8 cellular contexts compared by ENCODE assay signal in genomic region chr15:56732881-56733130, GRCh38. TPM values are rescaled to one million over a fixed set of nuclear protein-coding genes. Genes with fewer than 3 reads are reported as not detected.
DNase-seq lines count a peak whose midpoint lies in the region; ATAC-seq and TF ChIP-seq lines count a peak whose summit lies in the region.

No MANE protein-coding gene starts in this region.

- no peak for TF ChIP-seq CTCF in AG04450 (IDR thresholded peaks at IDR 0.05; ENCODE audit: low read depth, low read length)
- no peak for TF ChIP-seq CTCF in right lobe of liver (IDR thresholded peaks at IDR 0.05)
- no peak for TF ChIP-seq CTCF in tibial nerve (IDR thresholded peaks at IDR 0.05)

- peak; percentile 25 for ATAC-seq in HG02840 (IDR thresholded peaks at IDR 0.05; ENCODE audit: low FRiP score, unreplicated experiment)
- ATAC-seq in right lobe of liver, result no peak
- no peak for ATAC-seq in GM21619 (IDR thresholded peaks at IDR 0.05; ENCODE audit: unreplicated experiment)

- H3K27ac ChIP-seq in AG04450 (ENCODE audit: low read depth, low read length), result peak overlapping the region; percentile 88
- peak overlapping the region; percentile 95 for H3K27ac ChIP-seq in angular gyrus (ENCODE audit: low read depth, low read length)
- H3K27ac ChIP-seq in right lobe of liver, result peak overlapping the region; percentile 95 to 98 (median 97)
- H3K27ac ChIP-seq in tibial nerve, result peak overlapping the region; percentile 93 to 100 (median 96)

- POLR2A ChIA-PET in AG04450 (lab: Yijun Ruan, JAX), result interaction anchor here (1.2 kb wide), 1 partner anchor 99 kb away, joined by 3 read pairs; no protein-coding TSS in a partner anchor

- WGBS in right lobe of liver (ENCODE audit: insufficient coverage, low coverage, low lambda C conversion rate, missing lambda C conversion rate), result 0% methylated on average over 8 of the region's 8 CpGs
- WGBS in tibial nerve, 2 donors, result 0 to 1% methylated on average over 8 of the region's 8 CpGs

- intact Hi-C loops in right lobe of liver (cut with DNase I), result no loop called here

- H3K4me3 ChIP-seq in AG04450 (ENCODE audit: low read depth, low read length), result peak overlapping the region; percentile 73
- H3K4me3 ChIP-seq in right lobe of liver, result peak overlapping the region; percentile 63 to 78 (median 70)
- H3K4me3 ChIP-seq in tibial nerve, result peak overlapping the region; percentile 56 to 93 (median 74)

- DNase-seq in AG04450 (ENCODE audit: low read depth, low spot score), result no peak
- DNase-seq in right lobe of liver, result no peak
- DNase-seq in tibial nerve (ENCODE audit: low spot score in 2 of 2), result peak in 1 of 2 donors; percentile 47
- DNase-seq in activated gamma-delta T cell (lab: John Stamatoyannopoulos, UW), result no peak
- no peak for DNase-seq in activated CD4-positive, alpha-beta T cell treated with anti-CD3 and anti-CD28 coated beads for 4 hours

- TF ChIP-seq POLR2A in right lobe of liver (IDR thresholded peaks at IDR 0.05), result no peak
- TF ChIP-seq POLR2A in tibial nerve (IDR thresholded peaks at IDR 0.05), result no peak

- H3K9me3 ChIP-seq in AG04450 (ENCODE audit: control insufficient read depth, insufficient read depth, low read length), result peaks cover 5% of the 10 kb centered on the region
- H3K9me3 ChIP-seq in right lobe of liver, result no peaks in the 10 kb centered on the region
- H3K9me3 ChIP-seq in tibial nerve, result no peaks in the 10 kb centered on the region

- no peaks in the 10 kb centered on the region for H3K36me3 ChIP-seq in right lobe of liver
- no peaks in the 10 kb centered on the region for H3K36me3 ChIP-seq in tibial nerve

- no peaks in the 10 kb centered on the region for H3K27me3 ChIP-seq in AG04450 (ENCODE audit: control insufficient read depth, insufficient read depth, low read length)
- H3K27me3 ChIP-seq in right lobe of liver, result no peaks in the 10 kb centered on the region
- H3K27me3 ChIP-seq in tibial nerve, result no peaks in the 10 kb centered on the region

- peaks cover 0 to 42% (median 6%) of the 10 kb centered on the region in 4 donors for H3K4me1 ChIP-seq in right lobe of liver
- H3K4me1 ChIP-seq in tibial nerve, result peaks cover 5 to 48% (median 28%) of the 10 kb centered on the region in 4 donors

- TF ChIP-seq EP300 in tibial nerve (IDR thresholded peaks at IDR 0.05), result no peak

- CTCF ChIA-PET in AG04450 (lab: Charles Lee), result interaction anchor here (0.6 to 0.8 kb wide), 2 partner anchors 58 to 236 kb away, joined by 3 read pairs; no protein-coding TSS in a partner anchor

RNA-seq across cellular contexts. Expression of gene ZNF280D, which starts 0.5 kb away (rescaled TPM):
- 12.9 and 17.6 TPM in 2 replicates for polyA plus RNA-seq in AG04450 (2011; rRNA removed)
- polyA minus RNA-seq in AG04450 (2011; rRNA and poly(A)+ RNA removed), result 10.4 and 23.0 TPM in 2 replicates
- total RNA-seq in right lobe of liver (10 to 100 TPM; 18.2 to 34.0 (median 18.7) TPM), tibial nerve (100 to 1,000 TPM in 1 of 4 donors, 10 to 100 TPM in 3; 60.6 to 107 (median 75.2) TPM)
